In the genomic region with DNA sequence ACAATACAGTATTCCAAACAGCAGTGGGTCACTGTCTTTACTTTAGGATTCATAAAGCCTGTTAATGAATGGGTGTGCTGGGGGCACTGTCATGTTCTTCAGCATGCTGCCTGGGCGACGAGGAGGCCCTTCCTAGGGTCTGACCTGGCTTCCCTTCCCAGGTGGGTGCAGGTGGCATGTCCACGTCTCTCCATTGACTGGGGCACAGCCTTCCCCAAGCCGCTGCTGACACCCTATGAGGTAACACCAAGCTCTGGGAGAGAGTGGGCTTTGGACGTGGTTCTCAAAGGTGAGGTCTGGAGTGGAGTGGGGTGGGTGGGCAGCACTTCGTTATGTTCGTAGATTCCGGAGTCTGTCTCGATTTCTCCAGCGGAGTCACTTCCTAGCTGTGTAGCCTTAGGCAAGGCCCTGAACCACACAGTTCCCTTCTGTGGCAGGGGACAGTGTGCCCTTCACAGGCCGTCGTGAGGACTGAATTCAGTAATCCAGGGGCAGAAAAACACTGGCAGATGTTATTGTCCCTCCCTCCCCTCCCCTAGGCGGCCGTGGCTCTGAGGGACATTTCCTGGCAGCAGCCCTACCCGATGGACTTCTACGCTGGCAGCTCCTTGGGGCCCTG, we compare ENCODE assay signal across 8 cellular contexts. TPM values are rescaled to one million over a fixed set of nuclear protein-coding genes. Genes with fewer than 3 reads are reported as not detected.
A peak's percentile ranks its signal among the peaks of the same experiment; 100 is the strongest.
DNase-seq lines count a peak whose midpoint lies in the region; ATAC-seq and TF ChIP-seq lines count a peak whose summit lies in the region.

No MANE protein-coding gene starts in this region.

- H3K9me3 Mint-ChIP-seq in IgD-negative memory B cell, result no peaks in the 10 kb centered on the region
- H3K9me3 Mint-ChIP-seq in central memory CD8-positive, alpha-beta T cell, result no peaks in the 10 kb centered on the region
- no peaks in the 10 kb centered on the region for H3K9me3 Mint-ChIP-seq in naive thymus-derived CD8-positive, alpha-beta T cell

- peaks cover 7 to 13% (median 13%) of the 10 kb centered on the region in 3 donors for H3K4me1 Mint-ChIP-seq in IgD-negative memory B cell
- H3K4me1 Mint-ChIP-seq in central memory CD8-positive, alpha-beta T cell, result peaks cover 18% of the 10 kb centered on the region
- H3K4me1 Mint-ChIP-seq in naive thymus-derived CD8-positive, alpha-beta T cell, result peaks cover 11 to 25% (median 23%) of the 10 kb centered on the region in 4 donors

- peak overlapping the region; percentile 82 for H3K4me3 ChIP-seq in AG09309 (ENCODE audit: control insufficient read depth, low read depth, low read length)

- DNase-seq in AG09309 (ENCODE audit: low read depth) (no peak), C1 segment of cervical spinal cord (lab: John Stamatoyannopoulos, UW) (no peak)
- DNase-seq in central memory CD8-positive, alpha-beta T cell (ENCODE audit: low spot score in 2 of 2), result no peak
- no peak for DNase-seq in naive thymus-derived CD8-positive, alpha-beta T cell
- no peak for DNase-seq in stimulated activated CD4-positive, alpha-beta T cell treated with anti-CD3 and anti-CD28 coated beads, Interleukin-4, amount 100 ng/mL, for 4 hours
- no peak for DNase-seq in stimulated activated CD8-positive, alpha-beta memory T cell treated with anti-CD3 and anti-CD28 coated beads, Interleukin-4, amount 100 ng/mL, for 48 hours

- no peaks in the 10 kb centered on the region for H3K27me3 Mint-ChIP-seq in IgD-negative memory B cell
- no peaks in the 10 kb centered on the region for H3K27me3 Mint-ChIP-seq in central memory CD8-positive, alpha-beta T cell
- no peaks in the 10 kb centered on the region for H3K27me3 Mint-ChIP-seq in naive thymus-derived CD8-positive, alpha-beta T cell

- peaks cover 5% of the 10 kb centered on the region for H3K36me3 Mint-ChIP-seq in IgD-negative memory B cell
- peaks cover 20% of the 10 kb centered on the region for H3K36me3 Mint-ChIP-seq in central memory CD8-positive, alpha-beta T cell (ENCODE audit: insufficient read depth)
- peaks cover 0 to 54% (median 3%) of the 10 kb centered on the region in 3 donors for H3K36me3 Mint-ChIP-seq in naive thymus-derived CD8-positive, alpha-beta T cell

- peak overlapping the region in 2 of 3 donors; percentile 39 to 84 for H3K27ac Mint-ChIP-seq in IgD-negative memory B cell
- no peak overlapping the region for H3K27ac Mint-ChIP-seq in central memory CD8-positive, alpha-beta T cell (ENCODE audit: low read depth)
- peak overlapping the region in 9 of 10 donors; percentile 31 to 85 (median 63) for H3K27ac Mint-ChIP-seq in naive thymus-derived CD8-positive, alpha-beta T cell

- no peak for ATAC-seq in central memory CD8-positive, alpha-beta T cell (replicated peaks; ENCODE audit: extremely low read depth, poor library complexity, severe bottlenecking)
- ATAC-seq in naive thymus-derived CD8-positive, alpha-beta T cell, result no peak
- ATAC-seq in GM21423 (IDR thresholded peaks at IDR 0.05; ENCODE audit: unreplicated experiment), result no peak

- POLR2A ChIA-PET in naive thymus-derived CD8-positive, alpha-beta T cell (lab: Charles Lee), result interaction anchor here (0.8 to 2.3 kb wide), 4 partner anchors 9 to 16 kb away, joined by 3 to 11 read pairs (median 6); partner anchors contain the start of genes DPH1 and RTN4RL1

- H3K4me3 Mint-ChIP-seq in IgD-negative memory B cell, result peak overlapping the region; percentile 66 to 93 (median 79)
- H3K4me3 Mint-ChIP-seq in central memory CD8-positive, alpha-beta T cell, result peak overlapping the region; percentile 92
- peak overlapping the region; percentile 8 to 97 (median 73) for H3K4me3 Mint-ChIP-seq in naive thymus-derived CD8-positive, alpha-beta T cell

- no peak for TF ChIP-seq CTCF in AG09309 (IDR thresholded peaks at IDR 0.05; ENCODE audit: control insufficient read depth, insufficient read depth, low read depth, low read length, missing control alignments)

RNA-seq across cellular contexts. Expression of gene OVCA2, which starts 0.8 kb away (rescaled TPM):
- 62.5 TPM for polyA plus RNA-seq in IgD-negative memory B cell
- 10 to 100 TPM; 30.8 to 32.6 TPM for total RNA-seq in naive thymus-derived CD8-positive, alpha-beta T cell
- polyA plus RNA-seq in naive thymus-derived CD8-positive, alpha-beta T cell, result 10 to 100 TPM; 43.9 to 49.1 (median 45.8) TPM

RNA-seq across cellular contexts. Expression of gene DPH1, which starts 11.1 kb away (rescaled TPM):
- 34.4 TPM for polyA plus RNA-seq in IgD-negative memory B cell
- total RNA-seq in naive thymus-derived CD8-positive, alpha-beta T cell, result 100 to 1,000 TPM; 124 TPM
- polyA plus RNA-seq in naive thymus-derived CD8-positive, alpha-beta T cell, result 10 to 100 TPM; 26.6 to 47.0 (median 35.5) TPM

RNA-seq across cellular contexts. Expression of gene HIC1, which starts 13.9 kb away (rescaled TPM):
- 0.88 TPM for polyA plus RNA-seq in IgD-negative memory B cell
- total RNA-seq in naive thymus-derived CD8-positive, alpha-beta T cell, result 1 to 10 TPM; 1.5 to 1.6 TPM
- polyA plus RNA-seq in naive thymus-derived CD8-positive, alpha-beta T cell, result under 1 TPM in 2 of 3 donors, not detected in 1; 0.08 to 0.10 TPM

RNA-seq across cellular contexts. Expression of gene RTN4RL1, which starts 15.9 kb away (rescaled TPM):
- polyA plus RNA-seq in IgD-negative memory B cell, result 0.44 TPM
- under 1 TPM; 0.41 to 0.57 TPM for total RNA-seq in naive thymus-derived CD8-positive, alpha-beta T cell
- under 1 TPM; 0.25 to 0.44 (median 0.35) TPM for polyA plus RNA-seq in naive thymus-derived CD8-positive, alpha-beta T cell
